16 cellular contexts compared by ENCODE assay signal in genomic region chr3:171712168-171712938, GRCh38.
DNase-seq lines count a peak whose midpoint lies in the region; ATAC-seq and TF ChIP-seq lines count a peak whose summit lies in the region.
"Had no signal": no experiment of that assay in that cellular context is flagged by ENCODE, and none has a peak within 500 bp of the region (broad histone marks: within the 10 kb centered on the region; RNA-seq: fewer than 3 reads in every experiment).

No MANE protein-coding gene starts in this region.

- H3K4me3 ChIP-seq in fibroblast of the aortic adventitia (ENCODE audit: low read depth, low read length) = no peak overlapping the region
- no peak overlapping the region for H3K4me3 ChIP-seq in thoracic aorta

- peak overlapping the region; percentile 48 to 59 for H3K27ac ChIP-seq in thoracic aorta

- DNase-seq in HCEC 1CT (peak; percentile 41), SW 1271 (lab: John Stamatoyannopoulos, UW) (peak; percentile 34 to 66), fibroblast of the aortic adventitia (ENCODE audit: low read depth) (peak; percentile 57), thoracic aorta (ENCODE audit: low spot score) (no peak), nucleus accumbens (lab: John Stamatoyannopoulos, UW) (no peak), DMS 273 treated with DMSO at 0.1 percent for 48 hours (lab: John Stamatoyannopoulos, UW) (no peak)
- DNase-seq: CD8-positive, alpha-beta memory T cell; effector CD8-positive, alpha-beta T cell; glutamatergic neuron; GOT3; natural killer cell; NCI-H1092 treated with DMSO at 0.1 percent for 48 hours; NCI-H345; stimulated activated naive CD8-positive, alpha-beta T cell treated with anti-CD3 and anti-CD28 coated beads, Interleukin-15, amount 100 ng/mL, for 72 hours; T-helper 1 cell had no signal

- no peaks in the 10 kb centered on the region for H3K27me3 ChIP-seq in thoracic aorta (replicated peaks; ENCODE audit: insufficient read depth)

- ATAC-seq in thoracic aorta (ENCODE audit: insufficient number of reproducible peaks, low FRiP score, low read depth) (no peak), HG03354 (IDR thresholded peaks at IDR 0.05; ENCODE audit: poor library complexity, severe bottlenecking, unreplicated experiment) (no peak)
- ATAC-seq: natural killer cell; stimulated activated naive CD8-positive, alpha-beta T cell treated with anti-CD3 and anti-CD28 coated beads, Interleukin-15, amount 100 ng/mL, for 72 hours had no signal

- peaks cover 8 to 16% of the 10 kb centered on the region in 2 donors for H3K4me1 ChIP-seq in thoracic aorta (ENCODE audit: control insufficient read depth in 1 of 2, low read depth in 2 of 2)

- H3K36me3 ChIP-seq in thoracic aorta = peaks cover 7% of the 10 kb centered on the region

- TF ChIP-seq CTCF in fibroblast of the aortic adventitia (IDR thresholded peaks at IDR 0.05; ENCODE audit: insufficient read depth, low read length) (no peak), thoracic aorta (IDR thresholded peaks at IDR 0.05) (no peak)

- no peaks in the 10 kb centered on the region for H3K9me3 ChIP-seq in thoracic aorta

Comparison
In these comparisons a context has a peak if more than half of its experiments do, and no peak if none do; other contexts are left out.
1. DNase-seq: peak in HCEC 1CT (single experiment), SW 1271 (2 of 2) and fibroblast of the aortic adventitia (single experiment); none in thoracic aorta (single experiment), nucleus accumbens (0 of 56) and DMS 273 treated with DMSO at 0.1 percent for 48 hours (single experiment).